In the genomic region with DNA sequence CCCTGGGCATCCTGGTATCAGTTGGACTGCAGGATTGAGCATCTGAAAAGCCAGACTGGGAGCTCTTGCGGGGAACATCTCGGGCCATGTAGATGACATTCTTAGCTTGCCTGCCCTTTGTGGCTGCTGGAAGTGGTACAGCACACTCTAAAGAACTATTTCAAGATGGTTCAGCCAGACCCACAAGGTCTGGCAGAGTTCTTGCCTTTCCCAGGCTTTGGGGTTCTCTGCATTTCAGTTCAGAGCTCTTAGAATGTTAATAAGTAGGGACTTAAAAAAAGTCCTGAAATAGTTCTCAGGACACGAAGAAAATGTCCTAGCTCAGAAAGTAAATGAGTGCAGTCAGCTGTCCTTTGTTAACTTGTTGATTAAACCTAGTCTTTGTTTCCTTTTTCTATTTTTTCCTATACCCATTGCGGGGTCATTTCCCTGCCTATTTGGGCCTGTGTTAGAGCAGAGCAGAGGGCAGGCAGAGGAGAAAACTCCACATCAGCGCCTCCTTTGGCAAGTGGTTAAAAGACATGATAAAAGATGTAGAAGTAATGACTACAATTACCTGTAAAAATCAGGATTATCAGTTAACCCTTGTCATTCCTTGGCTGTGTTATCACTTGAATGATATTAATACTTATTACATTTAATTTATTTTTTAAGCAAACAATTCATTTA, we compare ENCODE assay signal across 13 cellular contexts.
DNase-seq lines count a peak whose midpoint lies in the region; ATAC-seq and TF ChIP-seq lines count a peak whose summit lies in the region.
"Had no signal": no experiment of that assay in that cellular context is flagged by ENCODE, and none has a peak within 500 bp of the region (broad histone marks: within the 10 kb centered on the region; RNA-seq: fewer than 3 reads in every experiment).

No MANE protein-coding gene starts in this region.

- TF ChIP-seq EP300 in stomach (IDR thresholded peaks at IDR 0.05) = no peak

- no peaks in the 10 kb centered on the region for H3K36me3 Mint-ChIP-seq in progenitor cell of endocrine pancreas (ENCODE audit: insufficient read depth)
- no peaks in the 10 kb centered on the region for H3K36me3 Mint-ChIP-seq in naive thymus-derived CD8-positive, alpha-beta T cell
- H3K36me3 Mint-ChIP-seq in stimulated activated effector memory CD8-positive, alpha-beta T cell treated with anti-CD3 and anti-CD28 coated beads, Interleukin-12 subunit alpha, Interleukin-12 subunit beta, amount 100 ng/mL, for 72 hours = no peaks in the 10 kb centered on the region

- H3K9ac ChIP-seq in OCI-LY1 (ENCODE audit: low read length) = no peak overlapping the region

- no peaks in the 10 kb centered on the region for H4K20me1 ChIP-seq in OCI-LY1 (ENCODE audit: insufficient read depth, low read length)

- no peak overlapping the region for H3K27ac Mint-ChIP-seq in progenitor cell of endocrine pancreas
- H3K27ac Mint-ChIP-seq in naive thymus-derived CD8-positive, alpha-beta T cell = no peak overlapping the region
- no peak overlapping the region for H3K27ac Mint-ChIP-seq in stimulated activated effector memory CD8-positive, alpha-beta T cell treated with anti-CD3 and anti-CD28 coated beads, Interleukin-12 subunit alpha, Interleukin-12 subunit beta, amount 100 ng/mL, for 72 hours

- no peaks in the 10 kb centered on the region for H3K9me2 ChIP-seq in OCI-LY1 (ENCODE audit: low read depth, low read length)

- peaks cover 4% of the 10 kb centered on the region; the same call in 1 of the 2 replicates for H3K27me3 ChIP-seq in OCI-LY1 (ENCODE audit: insufficient read depth, low read length)
- H3K27me3 ChIP-seq in stomach = no peaks in the 10 kb centered on the region
- H3K27me3 ChIP-seq: tibial artery had no signal

- in situ Hi-C loops in GM13976 (cut with MboI; ENCODE audit: low sequenced_read_pairs, unreplicated experiment) = no loop called here

- H3K36me3 ChIP-seq in OCI-LY1 (ENCODE audit: insufficient read depth, low read length) (no peaks in the 10 kb centered on the region), stomach (no peaks in the 10 kb centered on the region)
- H3K36me3 ChIP-seq: tibial artery had no signal

- intact Hi-C loops in stomach (cut with DNase I; ENCODE audit: low total_unique reads) = no loop called here

- peak; percentile 28 for DNase-seq in GM13976 (ENCODE audit: low spot score)
- no peak for DNase-seq in epithelial cell of esophagus (ENCODE audit: low read depth)
- DNase-seq in progenitor cell of endocrine pancreas (ENCODE audit: low spot score, unreplicated experiment) = no peak
- no peak for DNase-seq in naive thymus-derived CD8-positive, alpha-beta T cell
- no peak for DNase-seq in stomach
- no peak for DNase-seq in stimulated activated effector memory CD8-positive, alpha-beta T cell treated with anti-CD3 and anti-CD28 coated beads, Interleukin-12 subunit alpha, Interleukin-12 subunit beta, amount 100 ng/mL, for 72 hours (ENCODE audit: low spot score in 2 of 2)
- no peak for DNase-seq in AG20443 (ENCODE audit: low spot score)
- DNase-seq: activated naive CD4-positive, alpha-beta T cell; stimulated activated CD4-positive, alpha-beta T cell treated with anti-CD3 and anti-CD28 coated beads, Interleukin-1b, Interleukin-23, amount 100 ng/mL, for 48 hours; T-helper 9 cell; tibial artery had no signal

- no peaks in the 10 kb centered on the region for H3F3A ChIP-seq in OCI-LY1 (ENCODE audit: insufficient read depth, low read length)

- H3K9me3 ChIP-seq in OCI-LY1 (ENCODE audit: low read length) (no peaks in the 10 kb centered on the region), stomach (no peaks in the 10 kb centered on the region)
- H3K9me3 ChIP-seq: tibial artery had no signal

- H3K4me3 ChIP-seq in OCI-LY1 (ENCODE audit: low read depth, low read length, poor library complexity, severe bottlenecking) (no peak overlapping the region), epithelial cell of esophagus (ENCODE audit: low read length) (no peak overlapping the region), stomach (no peak overlapping the region)
- H3K4me3 ChIP-seq: tibial artery had no signal

- TF ChIP-seq POLR2A in stomach (IDR thresholded peaks at IDR 0.05) = no peak

- ATAC-seq in naive thymus-derived CD8-positive, alpha-beta T cell = no peak
- ATAC-seq in stimulated activated effector memory CD8-positive, alpha-beta T cell treated with anti-CD3 and anti-CD28 coated beads, Interleukin-12 subunit alpha, Interleukin-12 subunit beta, amount 100 ng/mL, for 72 hours = no peak
- ATAC-seq: esophagus mucosa had no signal

- H3K79me2 ChIP-seq in OCI-LY1 (ENCODE audit: insufficient read depth, low read length) = no peaks in the 10 kb centered on the region

- peaks cover 4% of the 10 kb centered on the region for H3K4me1 Mint-ChIP-seq in progenitor cell of endocrine pancreas (ENCODE audit: low read depth)
- peaks cover 2 to 39% (median 9%) of the 10 kb centered on the region in 4 donors for H3K4me1 Mint-ChIP-seq in naive thymus-derived CD8-positive, alpha-beta T cell
- no peaks in the 10 kb centered on the region for H3K4me1 Mint-ChIP-seq in stimulated activated effector memory CD8-positive, alpha-beta T cell treated with anti-CD3 and anti-CD28 coated beads, Interleukin-12 subunit alpha, Interleukin-12 subunit beta, amount 100 ng/mL, for 72 hours

- WGBS in stomach, 5 donors = 74 to 84% (median 78%) methylated on average over 4 to 5 of the region's 5 CpGs

- H3K9me3 Mint-ChIP-seq in progenitor cell of endocrine pancreas (ENCODE audit: low read depth) = no peaks in the 10 kb centered on the region
- H3K9me3 Mint-ChIP-seq in naive thymus-derived CD8-positive, alpha-beta T cell = no peaks in the 10 kb centered on the region
- no peaks in the 10 kb centered on the region for H3K9me3 Mint-ChIP-seq in stimulated activated effector memory CD8-positive, alpha-beta T cell treated with anti-CD3 and anti-CD28 coated beads, Interleukin-12 subunit alpha, Interleukin-12 subunit beta, amount 100 ng/mL, for 72 hours

- H3K4me3 Mint-ChIP-seq in progenitor cell of endocrine pancreas (ENCODE audit: low read depth) = no peak overlapping the region
- no peak overlapping the region for H3K4me3 Mint-ChIP-seq in naive thymus-derived CD8-positive, alpha-beta T cell
- no peak overlapping the region for H3K4me3 Mint-ChIP-seq in stimulated activated effector memory CD8-positive, alpha-beta T cell treated with anti-CD3 and anti-CD28 coated beads, Interleukin-12 subunit alpha, Interleukin-12 subunit beta, amount 100 ng/mL, for 72 hours

- no peak overlapping the region for H2AFZ ChIP-seq in OCI-LY1 (ENCODE audit: low read length)

- no peaks in the 10 kb centered on the region for H3K27me3 Mint-ChIP-seq in progenitor cell of endocrine pancreas
- H3K27me3 Mint-ChIP-seq in naive thymus-derived CD8-positive, alpha-beta T cell = peaks cover 12 to 33% (median 13%) of the 10 kb centered on the region in 5 donors

- H3K4me1 ChIP-seq in OCI-LY1 (ENCODE audit: insufficient read depth, low read length, severe bottlenecking) (peaks cover 7% of the 10 kb centered on the region), stomach (peaks cover 34 to 60% (median 43%) of the 10 kb centered on the region in 4 donors)

- H3K4me2 ChIP-seq in OCI-LY1 (ENCODE audit: low read length) = no peak overlapping the region

- TF ChIP-seq CTCF in GM13976 (IDR thresholded peaks at IDR 0.05; ENCODE audit: borderline replicate concordance, control extremely low read depth, extremely low read depth, insufficient read depth, missing control alignments) (peak; percentile 4), OCI-LY1 (IDR thresholded peaks at IDR 0.05; ENCODE audit: low read length) (peak; percentile 26), epithelial cell of esophagus (IDR thresholded peaks at IDR 0.05; ENCODE audit: insufficient read depth, low read depth, low read length, missing control alignments) (peak; percentile 33), progenitor cell of endocrine pancreas (IDR thresholded peaks at IDR 0.05; ENCODE audit: unreplicated experiment) (peak; percentile 51), stomach (IDR thresholded peaks at IDR 0.05) (no peak)

- H3K27ac ChIP-seq in OCI-LY1 (ENCODE audit: low read depth, low read length, poor library complexity, severe bottlenecking) (no peak overlapping the region), stomach (peak overlapping the region in 2 of 5 donors; percentile 15 to 89)
- H3K27ac ChIP-seq: tibial artery had no signal

- POLR2A ChIA-PET in naive thymus-derived CD8-positive, alpha-beta T cell (lab: Charles Lee) = no interaction called here

Comparison
In these comparisons a context has a peak if more than half of its experiments do, and no peak if none do; other contexts are left out.
1. CTCF ChIP-seq: peak in GM13976 (single experiment), OCI-LY1 (single experiment), epithelial cell of esophagus (single experiment) and progenitor cell of endocrine pancreas (single experiment); none in stomach (0 of 7).